ENCODE assay signal across 1 cellular context in genomic region chr11:67167715-67168114, GRCh38.
TF ChIP-seq lines count a peak whose summit lies in the region.

No MANE protein-coding gene starts in this region.

TF ChIP-seq in SK-N-SH treated with all-trans-retinoic acid at 6 μM for 48 hours, 23 proteins besides CTCF, POLR2A, EP300 and RAD21 (continued from another document):
- TF ChIP-seq CREB5 (CRISPR knock-in tag; IDR thresholded peaks at IDR 0.05; ENCODE audit: low read depth) (no peak), ZC3H10 (CRISPR knock-in tag; IDR thresholded peaks at IDR 0.05) (no peak), ZNF70 (CRISPR knock-in tag; IDR thresholded peaks at IDR 0.05) (no peak)
